30 cellular contexts compared by ENCODE assay signal in genomic region chr9:136823136-136824046, GRCh38. TPM values are rescaled to one million over a fixed set of nuclear protein-coding genes. Genes with fewer than 3 reads are reported as not detected.
DNase-seq lines count a peak whose midpoint lies in the region; ATAC-seq and TF ChIP-seq lines count a peak whose summit lies in the region.
"Had no signal": no experiment of that assay in that cellular context is flagged by ENCODE, and none has a peak within 500 bp of the region (broad histone marks: within the 10 kb centered on the region; RNA-seq: fewer than 3 reads in every experiment).

No MANE protein-coding gene starts in this region.

- 89% methylated on average over 30 of the region's 30 CpGs for WGBS in right cardiac atrium

- DNase-seq in right cardiac atrium (peak in 2 of 3 donors; percentile 34 to 44), left ventricle myocardium inferior (no peak), NCI-H510A treated with DMSO at 0.1 percent for 48 hours (lab: John Stamatoyannopoulos, UW) (peak; percentile 83), HPDE6-E6E7 (ENCODE audit: extremely low spot score) (no peak)
- no peak for DNase-seq in activated naive CD4-positive, alpha-beta T cell (lab: John Stamatoyannopoulos, UW)
- DNase-seq: activated CD4-positive, alpha-beta memory T cell treated with anti-CD3 and anti-CD28 coated beads, Interleukin-2, amount 10 ng/mL, durations not matched to agents 7 days and 5 days; activated CD4-positive, CD25-positive, alpha-beta regulatory T cell treated with anti-CD3 and anti-CD28 coated beads, Interleukin-2, amount 50 U/mL, for 72 hours; activated effector memory CD4-positive, alpha-beta T cell treated with Interleukin-2 at 50 U/mL for 16 hours; Calu3; effector memory CD8-positive, alpha-beta T cell; foreskin keratinocyte; HFFc6; immature natural killer cell; IMR-90; left ventricle myocardium superior; midbrain; NCI-H1048; NCI-H2081; NCI-H524 treated with DMSO at 0.1 percent for 48 hours; nephron progenitor cell; OCI-M1; SHP77; stimulated activated CD4-positive, alpha-beta T cell treated with anti-CD3 and anti-CD28 coated beads, Interleukin-4, amount 100 ng/mL, for 4 hours; stimulated activated naive CD4-positive, alpha-beta T cell; testis had no signal

- H3K27me3 ChIP-seq in right cardiac atrium (ENCODE audit: control insufficient read depth, insufficient read depth) (no peaks in the 10 kb centered on the region), left ventricle myocardium inferior (ENCODE audit: low read depth) (no peaks in the 10 kb centered on the region)
- H3K27me3 ChIP-seq: body of pancreas, foreskin keratinocyte, hepatocyte, testis had no signal

- TF ChIP-seq CTCF in left ventricle myocardium inferior (IDR thresholded peaks at IDR 0.05; ENCODE audit: borderline replicate concordance) = no peak

- H3K4me3 ChIP-seq in right cardiac atrium (ENCODE audit: low read length) = no peak overlapping the region
- no peak overlapping the region for H3K4me3 ChIP-seq in left ventricle myocardium inferior
- H3K4me3 ChIP-seq: body of pancreas, hepatocyte had no signal

- H3K27ac ChIP-seq in right cardiac atrium (ENCODE audit: low read length) (no peak overlapping the region), left ventricle myocardium inferior (replicated peaks) (no peak overlapping the region)
- H3K27ac ChIP-seq: foreskin keratinocyte, hepatocyte, testis had no signal

- ATAC-seq in right cardiac atrium (no peak), esophagus mucosa (peak; percentile 14), GM21390 (IDR thresholded peaks at IDR 0.05; ENCODE audit: unreplicated experiment) (no peak)
- ATAC-seq: body of pancreas; effector memory CD8-positive, alpha-beta T cell; foreskin keratinocyte; left ventricle myocardium superior; sciatic nerve had no signal

- peaks cover 5% of the 10 kb centered on the region for H3K4me1 ChIP-seq in right cardiac atrium (ENCODE audit: control insufficient read depth, insufficient read depth, low read length)
- H3K4me1 ChIP-seq in left ventricle myocardium inferior = peaks cover 18% of the 10 kb centered on the region
- H3K4me1 ChIP-seq: foreskin keratinocyte had no signal

- intact Hi-C loops in right cardiac atrium (cut with DNase I) = no loop called here
- intact Hi-C loops in left ventricle myocardium inferior (cut with micrococcal nuclease) = no loop called here

- no peaks in the 10 kb centered on the region for H3K9me3 ChIP-seq in right cardiac atrium (ENCODE audit: control insufficient read depth, low read length)
- no peaks in the 10 kb centered on the region for H3K9me3 ChIP-seq in left ventricle myocardium inferior (replicated peaks)
- H3K9me3 ChIP-seq: body of pancreas, testis had no signal

- H3K36me3 ChIP-seq in left ventricle myocardium inferior = peaks cover 45% of the 10 kb centered on the region

RNA-seq across cellular contexts. Expression of gene RABL6, which starts 15.6 kb away (rescaled TPM):
- total RNA-seq in right cardiac atrium = 10 to 100 TPM; 67.3 to 73.6 (median 71.6) TPM
- polyA plus RNA-seq in right cardiac atrium = 87.2 TPM
- total RNA-seq in left ventricle myocardium inferior = 64.1 TPM
- total RNA-seq in esophagus mucosa = 52.6 TPM

RNA-seq across cellular contexts. Expression of gene AJM1, which starts 18.9 kb away (rescaled TPM):
- total RNA-seq in right cardiac atrium (10 to 100 TPM in 1 of 4 donors, 1 to 10 TPM in 3; 4.4 to 11.5 (median 8.0) TPM), left ventricle myocardium inferior (7.7 TPM), esophagus mucosa (1.1 TPM)
- 4.3 TPM for polyA plus RNA-seq in right cardiac atrium

RNA-seq across cellular contexts. Expression of gene PHPT1, which starts 25.8 kb away (rescaled TPM):
- total RNA-seq in right cardiac atrium (100 to 1,000 TPM; 176 to 227 (median 203) TPM), left ventricle myocardium inferior (349 TPM), esophagus mucosa (74.4 TPM)
- 329 TPM for polyA plus RNA-seq in right cardiac atrium

RNA-seq across cellular contexts. Expression of gene CCDC183, which starts 27.3 kb away (rescaled TPM):
- 1 to 10 TPM; 2.0 to 5.0 (median 2.6) TPM for total RNA-seq in right cardiac atrium
- 3.8 TPM for polyA plus RNA-seq in right cardiac atrium
- total RNA-seq in left ventricle myocardium inferior = 2.1 TPM
- total RNA-seq in esophagus mucosa = not detected
- total RNA-seq: foreskin keratinocyte had no signal

RNA-seq across cellular contexts. Expression of gene MAMDC4, which starts 28.8 kb away (rescaled TPM):
- total RNA-seq in right cardiac atrium (10 to 100 TPM in 1 of 4 donors, 1 to 10 TPM in 3; 3.0 to 10.8 (median 5.8) TPM), left ventricle myocardium inferior (13.4 TPM), esophagus mucosa (1.3 TPM)
- 5.2 TPM for polyA plus RNA-seq in right cardiac atrium

Comparison
In these comparisons a context has a peak if more than half of its experiments do, and no peak if none do; other contexts are left out.
1. DNase-seq: peak in right cardiac atrium (2 of 3) and NCI-H510A treated with DMSO at 0.1 percent for 48 hours (single experiment); none in left ventricle myocardium inferior (single experiment), HPDE6-E6E7 (single experiment) and activated naive CD4-positive, alpha-beta T cell (0 of 4).